8 cellular contexts compared by ENCODE assay signal in the genomic region with DNA sequence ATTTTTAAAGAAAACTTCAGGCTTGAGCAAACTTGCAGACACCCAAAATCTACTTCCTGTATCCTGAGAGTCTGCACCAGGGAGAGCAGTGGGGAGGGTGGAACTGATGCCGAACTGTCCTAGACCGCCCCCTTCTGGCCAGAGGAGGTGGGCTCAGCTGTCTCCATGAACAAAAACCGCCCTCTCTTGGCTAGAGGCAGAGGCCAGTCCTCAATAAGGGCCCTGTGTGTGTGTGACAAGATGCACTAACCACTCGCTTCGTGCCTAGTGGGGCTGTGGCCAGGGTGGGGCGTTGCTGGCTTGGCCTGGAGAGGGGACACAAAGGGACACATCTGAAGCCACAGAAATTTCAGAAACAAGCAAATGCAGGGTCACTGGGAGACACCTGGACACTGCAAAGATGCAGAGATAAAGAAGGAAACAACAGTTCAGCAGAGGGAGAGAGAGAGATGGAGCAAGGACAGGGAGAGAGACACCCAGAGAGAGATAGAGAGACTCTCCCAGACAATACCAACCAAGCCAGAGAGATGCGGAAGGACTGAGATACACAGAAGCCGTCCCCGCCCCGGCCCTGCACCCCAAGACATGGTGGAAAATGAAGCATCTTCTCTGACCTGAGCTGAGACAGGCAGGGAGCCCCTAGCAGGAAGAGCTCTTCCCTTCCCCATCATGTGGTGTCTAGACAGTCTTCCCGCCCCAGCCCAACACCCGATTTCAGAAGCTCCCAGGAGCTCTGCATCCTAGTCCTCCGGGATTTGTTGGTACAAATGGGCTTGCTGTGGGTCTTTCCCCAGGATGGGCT. TPM values are rescaled to one million over a fixed set of nuclear protein-coding genes. Genes with fewer than 3 reads are reported as not detected.
A peak's percentile ranks its signal among the peaks of the same experiment; 100 is the strongest.
DNase-seq lines count a peak whose midpoint lies in the region; ATAC-seq lines count a peak whose summit lies in the region.

No MANE protein-coding gene starts in this region.

- peak overlapping the region in 6 of 7 donors; percentile 36 to 83 (median 57) for H3K27ac Mint-ChIP-seq in CD4-positive, alpha-beta memory T cell
- H3K27ac Mint-ChIP-seq in activated CD4-positive, alpha-beta memory T cell treated with anti-CD3 and anti-CD28 coated beads for 36 hours, result no peak overlapping the region

- no peak overlapping the region for H3K4me2 ChIP-seq in mesenchymal stem cell (ENCODE audit: low read length, poor library complexity, severe bottlenecking)

- no peak overlapping the region for H2BK120ac ChIP-seq in mesenchymal stem cell (ENCODE audit: low read depth, low read length)

- H3K36me3 Mint-ChIP-seq in CD4-positive, alpha-beta memory T cell, result no peaks in the 10 kb centered on the region
- H3K36me3 Mint-ChIP-seq in activated CD4-positive, alpha-beta memory T cell treated with anti-CD3 and anti-CD28 coated beads for 36 hours, result no peaks in the 10 kb centered on the region

- no peak overlapping the region for H3K14ac ChIP-seq in mesenchymal stem cell (ENCODE audit: low read length in 2 of 2)

- peak; percentile 85 to 87 (median 86) for DNase-seq in CD4-positive, alpha-beta memory T cell
- DNase-seq in NCI-H748 treated with DMSO at 0.1 percent for 48 hours (lab: John Stamatoyannopoulos, UW), result peak; percentile 5
- peak; percentile 92 for DNase-seq in activated CD4-positive, alpha-beta memory T cell treated with anti-CD3 and anti-CD28 coated beads for 36 hours
- peak; percentile 82 for DNase-seq in effector CD4-positive, alpha-beta T cell
- peak; percentile 71 for DNase-seq in mesenchymal stem cell
- DNase-seq in stimulated activated CD8-positive, alpha-beta memory T cell treated with anti-CD3 and anti-CD28 coated beads, Interleukin-2, amount 100 ng/mL, for 1 hour (ENCODE audit: low read depth in 2 of 2), result peak; percentile 70 to 75

- 50% methylated on average over 13 of the region's 13 CpGs for WGBS in mesenchymal stem cell

- no peak overlapping the region for H2BK12ac ChIP-seq in mesenchymal stem cell (ENCODE audit: low read length in 2 of 2)

- H4K8ac ChIP-seq in mesenchymal stem cell (ENCODE audit: low read length), result peak overlapping the region; percentile 45

- CTCF ChIA-PET in CD4-positive, alpha-beta memory T cell (lab: Charles Lee; ENCODE audit: partially characterized antibody), result interaction anchor here (0.7 to 5.3 kb wide), 35 partner anchors 8 to 209 kb away, joined by 3 to 153 read pairs (median 4); no protein-coding TSS in a partner anchor
- CTCF ChIA-PET in activated CD4-positive, alpha-beta memory T cell treated with anti-CD3 and anti-CD28 coated beads for 36 hours (lab: Charles Lee), result interaction anchor here (0.5 to 5.2 kb wide), 24 partner anchors 11 to 244 kb away, joined by 3 to 130 read pairs (median 4); no protein-coding TSS in a partner anchor

- H2BK5ac ChIP-seq in mesenchymal stem cell (ENCODE audit: low read depth, low read length, poor library complexity, severe bottlenecking), result no peak overlapping the region

- no peak overlapping the region for H4K91ac ChIP-seq in mesenchymal stem cell (ENCODE audit: low read length)

- no peak overlapping the region for H2AFZ ChIP-seq in mesenchymal stem cell (ENCODE audit: low read depth, low read length)

- no peaks in the 10 kb centered on the region for H3K27me3 ChIP-seq in CD4-positive, alpha-beta memory T cell (ENCODE audit: insufficient read depth, low read length)
- peaks cover 13 to 25% of the 10 kb centered on the region in 2 experiments for H3K27me3 ChIP-seq in mesenchymal stem cell (ENCODE audit: control insufficient read depth in 1 of 2, insufficient read depth in 1 of 2, low read length in 2 of 2)

- intact Hi-C loops in CD4-positive, alpha-beta memory T cell (cut with micrococcal nuclease), result loop anchor here (1.0 to 5.0 kb wide), 8 partner anchors 14 to 596 kb away; partner anchors contain the start of gene CSGALNACT2
- intact Hi-C loops in activated CD4-positive, alpha-beta memory T cell treated with anti-CD3 and anti-CD28 coated beads for 36 hours (cut with micrococcal nuclease), result loop anchor here (1.0 kb wide), 5 partner anchors 55 to 143 kb away; no protein-coding TSS in a partner anchor

- H3K9ac ChIP-seq in mesenchymal stem cell (ENCODE audit: low read length), result no peak overlapping the region

- POLR2A ChIA-PET in CD4-positive, alpha-beta memory T cell (lab: Charles Lee; ENCODE audit: partially characterized antibody), result interaction anchor here (0.7 to 2.7 kb wide), 9 partner anchors 15 to 146 kb away, joined by 3 to 33 read pairs (median 4); partner anchors contain the start of gene RASGEF1A
- POLR2A ChIA-PET in activated CD4-positive, alpha-beta memory T cell treated with anti-CD3 and anti-CD28 coated beads for 36 hours (lab: Charles Lee), result interaction anchor here (0.9 to 1.7 kb wide), 2 partner anchors 49 to 56 kb away, joined by 3 to 6 read pairs; no protein-coding TSS in a partner anchor

- ATAC-seq in GM19372 (IDR thresholded peaks at IDR 0.05; ENCODE audit: low read depth, unreplicated experiment) (peak; percentile 99), HG03442 (IDR thresholded peaks at IDR 0.05; ENCODE audit: unreplicated experiment) (peak; percentile 96)

- H3K4ac ChIP-seq in mesenchymal stem cell (ENCODE audit: low read depth in 1 of 2, low read length in 2 of 2), result no peak overlapping the region

- no peak overlapping the region for H3K4me3 ChIP-seq in CD4-positive, alpha-beta memory T cell (ENCODE audit: low read length in 2 of 2)
- no peak overlapping the region for H3K4me3 ChIP-seq in mesenchymal stem cell (ENCODE audit: insufficient read depth in 1 of 2, low read depth in 1 of 2, low read length in 2 of 2)

- no peak overlapping the region for H3K27ac ChIP-seq in CD4-positive, alpha-beta memory T cell (ENCODE audit: low read depth, low read length)
- H3K27ac ChIP-seq in mesenchymal stem cell (ENCODE audit: low read length, poor library complexity, severe bottlenecking), result no peak overlapping the region

- no peak overlapping the region for H3K18ac ChIP-seq in mesenchymal stem cell (ENCODE audit: low read depth in 1 of 2, low read length in 2 of 2)

- H3K79me1 ChIP-seq in mesenchymal stem cell (replicated peaks; ENCODE audit: low read length, poor library complexity, severe bottlenecking), result no peaks in the 10 kb centered on the region

- no peak overlapping the region for H2AK5ac ChIP-seq in mesenchymal stem cell (ENCODE audit: low read length, severe bottlenecking)

- H3K23ac ChIP-seq in mesenchymal stem cell (ENCODE audit: low read length in 2 of 2), result no peak overlapping the region

- H3K36me3 ChIP-seq in CD4-positive, alpha-beta memory T cell (ENCODE audit: insufficient read depth, low read length), result no peaks in the 10 kb centered on the region
- no peaks in the 10 kb centered on the region for H3K36me3 ChIP-seq in mesenchymal stem cell (ENCODE audit: control insufficient read depth in 1 of 2, insufficient read depth in 2 of 2, low read depth in 1 of 2, low read length in 2 of 2)

- peaks cover 6 to 7% of the 10 kb centered on the region in 2 donors for H3K27me3 Mint-ChIP-seq in CD4-positive, alpha-beta memory T cell
- peaks cover 12% of the 10 kb centered on the region for H3K27me3 Mint-ChIP-seq in activated CD4-positive, alpha-beta memory T cell treated with anti-CD3 and anti-CD28 coated beads for 36 hours

- H3K4me1 ChIP-seq in CD4-positive, alpha-beta memory T cell (ENCODE audit: insufficient read depth, low read length), result peaks cover 20% of the 10 kb centered on the region
- no peaks in the 10 kb centered on the region for H3K4me1 ChIP-seq in mesenchymal stem cell (ENCODE audit: control insufficient read depth, insufficient read depth, low read depth, low read length)

- H3K4me1 Mint-ChIP-seq in CD4-positive, alpha-beta memory T cell, result peaks cover 16 to 30% (median 23%) of the 10 kb centered on the region in 4 donors
- H3K4me1 Mint-ChIP-seq in activated CD4-positive, alpha-beta memory T cell treated with anti-CD3 and anti-CD28 coated beads for 36 hours (ENCODE audit: low read depth), result peaks cover 16% of the 10 kb centered on the region

- peak overlapping the region in 3 of 8 donors; percentile 27 to 50 (median 31) for H3K4me3 Mint-ChIP-seq in CD4-positive, alpha-beta memory T cell
- H3K4me3 Mint-ChIP-seq in activated CD4-positive, alpha-beta memory T cell treated with anti-CD3 and anti-CD28 coated beads for 36 hours, result no peak overlapping the region

- no peaks in the 10 kb centered on the region for H3K9me3 ChIP-seq in CD4-positive, alpha-beta memory T cell (ENCODE audit: control insufficient read depth in 1 of 2, low read length in 2 of 2)
- no peaks in the 10 kb centered on the region for H3K9me3 ChIP-seq in mesenchymal stem cell (ENCODE audit: control insufficient read depth, low read length)

- no peaks in the 10 kb centered on the region for H3K9me3 Mint-ChIP-seq in CD4-positive, alpha-beta memory T cell
- H3K9me3 Mint-ChIP-seq in activated CD4-positive, alpha-beta memory T cell treated with anti-CD3 and anti-CD28 coated beads for 36 hours, result no peaks in the 10 kb centered on the region

- H2BK15ac ChIP-seq in mesenchymal stem cell (ENCODE audit: low read depth, poor library complexity, severe bottlenecking), result no peak overlapping the region

RNA-seq across cellular contexts. Expression of gene FXYD4, which starts 22.7 kb away (rescaled TPM):
- not detected for total RNA-seq in CD4-positive, alpha-beta memory T cell
- not detected for polyA plus RNA-seq in CD4-positive, alpha-beta memory T cell
- total RNA-seq in activated CD4-positive, alpha-beta memory T cell treated with anti-CD3 and anti-CD28 coated beads for 36 hours, result not detected
- not detected for polyA plus RNA-seq in mesenchymal stem cell (2013, experiment 1 of 2)
- polyA plus RNA-seq in mesenchymal stem cell (2013, experiment 2 of 2), result not detected

Comparison
In these comparisons a context has a peak if more than half of its experiments do, and no peak if none do; other contexts are left out.
1. DNase-seq: peak in every context shown above with its lines; median percentile 92 in activated CD4-positive, alpha-beta memory T cell treated with anti-CD3 and anti-CD28 coated beads for 36 hours; 86 in CD4-positive, alpha-beta memory T cell; 82 in effector CD4-positive, alpha-beta T cell; 72 in stimulated activated CD8-positive, alpha-beta memory T cell treated with anti-CD3 and anti-CD28 coated beads, Interleukin-2, amount 100 ng/mL, for 1 hour; 71 in mesenchymal stem cell; 5 in NCI-H748 treated with DMSO at 0.1 percent for 48 hours.